21 cellular contexts compared by ENCODE assay signal in the genomic region with DNA sequence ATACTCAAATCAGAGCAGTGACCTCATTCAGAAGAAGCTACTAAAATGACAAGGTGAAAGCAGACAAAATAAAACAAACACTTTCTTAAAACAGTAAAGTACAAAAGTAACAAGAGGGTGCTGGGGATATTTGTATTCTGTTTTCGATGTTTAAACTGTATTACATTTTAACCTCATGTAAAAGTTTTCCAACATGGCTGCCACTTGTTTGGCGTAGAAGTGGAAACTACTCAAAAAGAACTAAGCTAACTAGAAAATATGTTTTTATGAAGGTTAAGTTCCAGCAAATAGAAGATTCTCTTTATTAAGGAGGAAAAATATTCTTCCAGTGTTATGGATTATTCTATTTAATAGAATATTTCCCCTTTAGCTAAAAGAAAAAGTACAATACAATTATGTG.
"Had no signal": no experiment of that assay in that cellular context is flagged by ENCODE, and none has a peak within 500 bp of the region (broad histone marks: within the 10 kb centered on the region; RNA-seq: fewer than 3 reads in every experiment).

No MANE protein-coding gene starts in this region.

- H3K27ac Mint-ChIP-seq: activated CD4-positive, alpha-beta T cell treated with anti-CD3 and anti-CD28 coated beads, Interleukin-2, amount 10 ng/mL, durations not matched to agents 24 days and 14 days; activated CD8-positive, alpha-beta T cell treated with anti-CD3 and anti-CD28 coated beads for 36 hours; activated naive CD4-positive, alpha-beta T cell treated with anti-CD3 and anti-CD28 coated beads for 36 hours; activated naive CD8-positive, alpha-beta T cell treated with anti-CD3 and anti-CD28 coated beads, Interleukin-2, amount 50 U/mL, for 24 hours; stimulated activated naive CD8-positive, alpha-beta T cell treated with anti-CD3 and anti-CD28 coated beads, Interleukin-15, Interleukin-2, amounts not matched to agents 100 ng/mL and 50 ng/mL, for 24 hours had no signal

- H3K4me1 ChIP-seq: colonic mucosa had no signal

- H3K4me3 Mint-ChIP-seq: activated CD4-positive, alpha-beta T cell treated with anti-CD3 and anti-CD28 coated beads, Interleukin-2, amount 10 ng/mL, durations not matched to agents 24 days and 14 days; activated CD8-positive, alpha-beta T cell treated with anti-CD3 and anti-CD28 coated beads for 36 hours; activated naive CD4-positive, alpha-beta T cell treated with anti-CD3 and anti-CD28 coated beads for 36 hours; activated naive CD8-positive, alpha-beta T cell treated with anti-CD3 and anti-CD28 coated beads, Interleukin-2, amount 50 U/mL, for 24 hours; activated T-cell treated with anti-CD3 and anti-CD28 coated beads, Interleukin-2, amount 50 U/mL, for 4 hours; central memory CD8-positive, alpha-beta T cell; naive thymus-derived CD4-positive, alpha-beta T cell; stimulated activated naive CD8-positive, alpha-beta T cell treated with anti-CD3 and anti-CD28 coated beads, Interleukin-15, Interleukin-2, amounts not matched to agents 100 ng/mL and 50 ng/mL, for 24 hours; T-cell had no signal

- H3K4me3 ChIP-seq: colonic mucosa, mucosa of descending colon, transverse colon had no signal

- H3K9me3 Mint-ChIP-seq: activated CD4-positive, alpha-beta T cell treated with anti-CD3 and anti-CD28 coated beads, Interleukin-2, amount 10 ng/mL, durations not matched to agents 24 days and 14 days; activated CD8-positive, alpha-beta T cell treated with anti-CD3 and anti-CD28 coated beads for 36 hours; activated naive CD4-positive, alpha-beta T cell treated with anti-CD3 and anti-CD28 coated beads for 36 hours; activated naive CD8-positive, alpha-beta T cell treated with anti-CD3 and anti-CD28 coated beads, Interleukin-2, amount 50 U/mL, for 24 hours; activated T-cell treated with anti-CD3 and anti-CD28 coated beads, Interleukin-2, amount 50 U/mL, for 4 hours; central memory CD8-positive, alpha-beta T cell; naive thymus-derived CD4-positive, alpha-beta T cell; stimulated activated naive CD8-positive, alpha-beta T cell treated with anti-CD3 and anti-CD28 coated beads, Interleukin-15, Interleukin-2, amounts not matched to agents 100 ng/mL and 50 ng/mL, for 24 hours; T-cell had no signal

- DNase-seq: activated CD4-positive, alpha-beta T cell treated with anti-CD3 and anti-CD28 coated beads, Interleukin-2, amount 10 ng/mL, durations not matched to agents 24 days and 14 days; activated CD8-positive, alpha-beta T cell treated with anti-CD3 and anti-CD28 coated beads for 36 hours; activated naive CD4-positive, alpha-beta T cell treated with anti-CD3 and anti-CD28 coated beads for 36 hours; activated naive CD8-positive, alpha-beta T cell treated with anti-CD3 and anti-CD28 coated beads, Interleukin-2, amount 50 U/mL, for 24 hours; activated T-cell treated with anti-CD3 and anti-CD28 coated beads, Interleukin-2, amount 50 U/mL, for 4 hours; anterior cingulate cortex; brain microvascular endothelial cell; colonic mucosa; erythroblast; left colon; mesenchymal stem cell; mucosa of descending colon; naive thymus-derived CD4-positive, alpha-beta T cell; T-cell; T1000; transverse colon had no signal

- H3K9me3 ChIP-seq: colonic mucosa, gastroesophageal sphincter, mucosa of descending colon, neutrophil, transverse colon had no signal

- ATAC-seq: activated CD8-positive, alpha-beta T cell treated with anti-CD3 and anti-CD28 coated beads for 36 hours; activated naive CD8-positive, alpha-beta T cell treated with anti-CD3 and anti-CD28 coated beads, Interleukin-2, amount 50 U/mL, for 24 hours; activated T-cell treated with anti-CD3 and anti-CD28 coated beads, Interleukin-2, amount 50 U/mL, for 4 hours; gastroesophageal sphincter; left colon; mucosa of descending colon; naive thymus-derived CD4-positive, alpha-beta T cell; SK-N-SH treated with all-trans-retinoic acid at 6 μM for 48 hours; T-cell had no signal

- H3K27me3 Mint-ChIP-seq: activated CD4-positive, alpha-beta T cell treated with anti-CD3 and anti-CD28 coated beads, Interleukin-2, amount 10 ng/mL, durations not matched to agents 24 days and 14 days; activated CD8-positive, alpha-beta T cell treated with anti-CD3 and anti-CD28 coated beads for 36 hours; activated naive CD8-positive, alpha-beta T cell treated with anti-CD3 and anti-CD28 coated beads, Interleukin-2, amount 50 U/mL, for 24 hours; central memory CD8-positive, alpha-beta T cell; naive thymus-derived CD4-positive, alpha-beta T cell; stimulated activated naive CD8-positive, alpha-beta T cell treated with anti-CD3 and anti-CD28 coated beads, Interleukin-15, Interleukin-2, amounts not matched to agents 100 ng/mL and 50 ng/mL, for 24 hours; T-cell had no signal

- H3K27ac ChIP-seq: brain microvascular endothelial cell, colonic mucosa, neutrophil had no signal

- H3K36me3 ChIP-seq: brain microvascular endothelial cell, colonic mucosa, gastroesophageal sphincter, neutrophil, transverse colon had no signal

- H3K27me3 ChIP-seq: brain microvascular endothelial cell, colonic mucosa, gastroesophageal sphincter, neutrophil, transverse colon had no signal
